Comparison of ENCODE assay signal across 28 cellular contexts in genomic region chr3:166114448-166114847, GRCh38.
"Had no signal": no experiment of that assay in that cellular context is flagged by ENCODE, and none has a peak within 500 bp of the region (broad histone marks: within the 10 kb centered on the region; RNA-seq: fewer than 3 reads in every experiment).

No MANE protein-coding gene starts in this region.

- DNase-seq: effector CD8-positive, alpha-beta T cell; erythroblast; glutamatergic neuron; heart right ventricle; hippocampal formation; mesendoderm; midbrain; naive thymus-derived CD4-positive, alpha-beta T cell; stimulated activated CD4-positive, alpha-beta T cell treated with anti-CD3 and anti-CD28 coated beads, Interleukin-12 subunit alpha, Interleukin-12 subunit beta, amount 100 ng/mL, for 4 hours; stimulated activated CD4-positive, alpha-beta T cell treated with anti-CD3 and anti-CD28 coated beads, Interleukin-1b, Interleukin-23, amount 100 ng/mL, for 48 hours; stimulated activated CD4-positive, alpha-beta T cell treated with anti-CD3 and anti-CD28 coated beads, Interleukin-4, amount 100 ng/mL, for 1 hour; stimulated activated CD8-positive, alpha-beta memory T cell treated with anti-CD3 and anti-CD28 coated beads, Interleukin-4, amount 100 ng/mL, for 48 hours; stimulated activated naive CD4-positive, alpha-beta T cell; stimulated activated naive CD8-positive, alpha-beta T cell treated with anti-CD3 and anti-CD28 coated beads, Interleukin-15, amount 100 ng/mL, for 72 hours; transverse colon; upper lobe of right lung; uterus had no signal

- H3K4me1 ChIP-seq: heart right ventricle, neural progenitor cell, parathyroid adenoma, right atrium auricular region, suprapubic skin, transverse colon, upper lobe of right lung, uterus had no signal

- H2AFZ ChIP-seq: neural progenitor cell, parathyroid adenoma had no signal

- H3K9ac ChIP-seq: neural progenitor cell, parathyroid adenoma had no signal

- FAIRE-seq: colon, endothelial cell of umbilical vein, islet of Langerhans had no signal

- H3K79me2 ChIP-seq: parathyroid adenoma had no signal

- H3K9me3 ChIP-seq: gastroesophageal sphincter, right atrium auricular region, suprapubic skin, transverse colon, upper lobe of right lung, uterus had no signal

- H3K4me2 ChIP-seq: neural progenitor cell, smooth muscle cell had no signal

- H3K27ac ChIP-seq: gastroesophageal sphincter, heart right ventricle, neural progenitor cell, parathyroid adenoma, right atrium auricular region, suprapubic skin, transverse colon, upper lobe of right lung, uterus had no signal

- H3K4me3 ChIP-seq: gastroesophageal sphincter, heart right ventricle, neural progenitor cell, right atrium auricular region, smooth muscle cell, suprapubic skin, transverse colon, upper lobe of right lung, uterus had no signal

- H3K36me3 ChIP-seq: gastroesophageal sphincter, heart right ventricle, neural progenitor cell, right atrium auricular region, suprapubic skin, transverse colon, upper lobe of right lung, uterus had no signal

- H3K27me3 ChIP-seq: gastroesophageal sphincter, heart right ventricle, neural progenitor cell, right atrium auricular region, suprapubic skin, transverse colon, upper lobe of right lung, uterus had no signal

- ATAC-seq: gastroesophageal sphincter; heart right ventricle; left lobe of liver; naive thymus-derived CD4-positive, alpha-beta T cell; sciatic nerve; stimulated activated naive CD8-positive, alpha-beta T cell treated with anti-CD3 and anti-CD28 coated beads, Interleukin-15, amount 100 ng/mL, for 72 hours; upper lobe of right lung had no signal
